In genomic region chr16:12833939-12834338, GRCh38 we compare ENCODE assay signal across 1 cellular context.
TF ChIP-seq lines count a peak whose summit lies in the region.

No MANE protein-coding gene starts in this region.

TF ChIP-seq in K562, 482 proteins besides CTCF, POLR2A, EP300 and RAD21 (continued from another document):
- no peak for TF ChIP-seq SFPQ (IDR thresholded peaks at IDR 0.05; ENCODE audit: low read depth, low read length)
- TF ChIP-seq CHD4 (IDR thresholded peaks at IDR 0.05; ENCODE audit: insufficient read depth, insufficient replicate concordance, low read depth, low read length, poor library complexity, severe bottlenecking), result no peak
- TF ChIP-seq OTX1 (CRISPR knock-in tag; IDR thresholded peaks at IDR 0.05), result no peak
- TF ChIP-seq ATF3 (IDR thresholded peaks at IDR 0.05), result peak; percentile 61
- TF ChIP-seq ATF3 (CRISPR knock-in tag; conservative IDR thresholded peaks at IDR 0.05), result no peak
